In genomic region chr12:52235001-52235760, GRCh38 we compare ENCODE assay signal across 16 cellular contexts. TPM values are rescaled to one million over a fixed set of nuclear protein-coding genes. Genes with fewer than 3 reads are reported as not detected.
A peak's percentile ranks its signal among the peaks of the same experiment; 100 is the strongest.
DNase-seq lines count a peak whose midpoint lies in the region; ATAC-seq and TF ChIP-seq lines count a peak whose summit lies in the region.
"Had no signal": no experiment of that assay in that cellular context is flagged by ENCODE, and none has a peak within 500 bp of the region (broad histone marks: within the 10 kb centered on the region; RNA-seq: fewer than 3 reads in every experiment).

No MANE protein-coding gene starts in this region.

- H4K20me1 ChIP-seq in BLaER1, result no peaks in the 10 kb centered on the region

- TF ChIP-seq CTCF in HFFc6 (IDR thresholded peaks at IDR 0.05) (no peak), osteocyte (IDR thresholded peaks at IDR 0.05) (no peak), transverse colon (IDR thresholded peaks at IDR 0.05) (no peak)

- H3K9me3 Mint-ChIP-seq in HFFc6 (no peaks in the 10 kb centered on the region), osteocyte (ENCODE audit: unreplicated experiment) (no peaks in the 10 kb centered on the region)
- H3K9me3 Mint-ChIP-seq: activated CD4-positive, alpha-beta memory T cell treated with anti-CD3 and anti-CD28 coated beads for 36 hours; mesothelial cell of epicardium had no signal

- peaks cover 14% of the 10 kb centered on the region; the same call in 1 of the 2 replicates for H3K27me3 ChIP-seq in BLaER1
- H3K27me3 ChIP-seq in transverse colon, result peaks cover 21% of the 10 kb centered on the region

- ATAC-seq in GM18505 (IDR thresholded peaks at IDR 0.05; ENCODE audit: unreplicated experiment), result no peak
- ATAC-seq in GM19351 (IDR thresholded peaks at IDR 0.05; ENCODE audit: unreplicated experiment), result no peak

- H3K27me3 Mint-ChIP-seq in HFFc6 (ENCODE audit: insufficient read depth) (peaks cover 3% of the 10 kb centered on the region), osteocyte (ENCODE audit: unreplicated experiment) (no peaks in the 10 kb centered on the region)

- no peaks in the 10 kb centered on the region for H3K9me3 ChIP-seq in BLaER1
- H3K9me3 ChIP-seq in transverse colon, result no peaks in the 10 kb centered on the region

- H3K27ac Mint-ChIP-seq in HFFc6 (peak overlapping the region; percentile 11), osteocyte (ENCODE audit: unreplicated experiment) (peak overlapping the region; percentile 75)
- H3K27ac Mint-ChIP-seq: activated CD4-positive, alpha-beta memory T cell treated with anti-CD3 and anti-CD28 coated beads for 36 hours had no signal

- in situ Hi-C loops in transverse colon (cut with MboI; ENCODE audit: low pct_ligation_motif_present in 1 of 4, low pct_unique_long_range_greater_than_20kb in 1 of 4, low sequenced_read_pairs in 3 of 4), result no loop called here

- WGBS in transverse colon (ENCODE audit: low coverage in 1 of 2), 2 donors, result 85% methylated on average over 15 of the region's 15 CpGs; no CpG with 5 or more reads in 1 of the 2 donors

- H3K36me3 ChIP-seq in BLaER1 (no peaks in the 10 kb centered on the region), transverse colon (no peaks in the 10 kb centered on the region)

- H3K4me1 ChIP-seq in BLaER1, result peaks cover 17% of the 10 kb centered on the region
- peaks cover 0 to 27% (median 17%) of the 10 kb centered on the region in 4 donors for H3K4me1 ChIP-seq in transverse colon

- H3K4me2 ChIP-seq in BLaER1, result peak overlapping the region; percentile 64

- DNase-seq in HFFc6, result no peak
- no peak for DNase-seq in epithelial cell of prostate (ENCODE audit: low read depth, low spot score)
- DNase-seq in osteocyte (ENCODE audit: extremely low spot score, unreplicated experiment), result no peak
- no peak for DNase-seq in NCI-H1417 (lab: John Stamatoyannopoulos, UW)
- no peak for DNase-seq in transverse colon
- DNase-seq: activated CD4-positive, alpha-beta memory T cell treated with anti-CD3 and anti-CD28 coated beads for 36 hours; central memory CD4-positive, alpha-beta T cell; HCEC 1CT; NCI-H1436; NCI-H524; posterior cingulate gyrus; T-helper 9 cell had no signal

- H3K27ac ChIP-seq in BLaER1 (peak overlapping the region; percentile 30; the same call in 1 of the 2 replicates), epithelial cell of prostate (peak overlapping the region; percentile 98), transverse colon (no peak overlapping the region)

- TF ChIP-seq POLR2A in GM18505 (IDR thresholded peaks at IDR 0.05; ENCODE audit: borderline replicate concordance, extremely low read depth, insufficient read depth, insufficient read length) (no peak), transverse colon (IDR thresholded peaks at IDR 0.05) (no peak)

- H3K36me3 Mint-ChIP-seq in HFFc6 (ENCODE audit: low read depth) (no peaks in the 10 kb centered on the region), osteocyte (ENCODE audit: unreplicated experiment) (no peaks in the 10 kb centered on the region)
- H3K36me3 Mint-ChIP-seq: activated CD4-positive, alpha-beta memory T cell treated with anti-CD3 and anti-CD28 coated beads for 36 hours had no signal

- peak overlapping the region; percentile 19; the same call in 1 of the 2 replicates for H3K9ac ChIP-seq in BLaER1

- no peak for TF ChIP-seq EP300 in transverse colon (IDR thresholded peaks at IDR 0.05; ENCODE audit: low read depth)

- no peak overlapping the region for H3K4me3 ChIP-seq in BLaER1
- no peak overlapping the region for H3K4me3 ChIP-seq in transverse colon

- intact Hi-C loops in transverse colon (cut with DNase I; ENCODE audit: low total_unique reads), result no loop called here

- H3K4me1 Mint-ChIP-seq in HFFc6 (ENCODE audit: low read depth), result peaks cover 58% of the 10 kb centered on the region
- H3K4me1 Mint-ChIP-seq in osteocyte (ENCODE audit: unreplicated experiment), result peaks cover 69% of the 10 kb centered on the region

- H3K4me3 Mint-ChIP-seq in HFFc6 (no peak overlapping the region), osteocyte (ENCODE audit: unreplicated experiment) (no peak overlapping the region)
- H3K4me3 Mint-ChIP-seq: activated CD4-positive, alpha-beta memory T cell treated with anti-CD3 and anti-CD28 coated beads for 36 hours had no signal

RNA-seq across cellular contexts. Expression of gene KRT7, which starts 2.1 kb away (rescaled TPM):
- 100 to 1,000 TPM in 2 of 6 experiments, 10 to 100 TPM in 4; 62.7 to 379 (median 67.5) TPM for total RNA-seq in HFFc6 (2021; fragmentation: NEBNext Ultra II Directional; extraction: Animal tissue kit (Norgen Biotek cat#: 25700))
- total RNA-seq in osteocyte (168 and 178 TPM in 2 replicates), transverse colon (1 to 10 TPM in 1 of 4 donors, under 1 TPM in 2, not detected in 1; 0.75 to 1.6 (median 0.95) TPM)

RNA-seq across cellular contexts. Expression of gene KRT86, which starts 39.3 kb away (rescaled TPM):
- under 1 TPM in 5 of 6 experiments, not detected in 1; 0.15 to 0.26 (median 0.19) TPM for total RNA-seq in HFFc6 (2021; fragmentation: NEBNext Ultra II Directional; extraction: Animal tissue kit (Norgen Biotek cat#: 25700))
- total RNA-seq in osteocyte, result 0.24 TPM in 2 replicates
- 1 to 10 TPM in 1 of 4 donors, not detected in 3; 3.6 TPM for total RNA-seq in transverse colon

RNA-seq across cellular contexts. Expression of gene KRT80, which starts 43.4 kb away (rescaled TPM):
- total RNA-seq in HFFc6 (2021; fragmentation: NEBNext Ultra II Directional; extraction: Animal tissue kit (Norgen Biotek cat#: 25700)), result 1 to 10 TPM; 2.3 to 3.7 (median 2.8) TPM
- total RNA-seq in osteocyte (9.2 and 9.9 TPM in 2 replicates), transverse colon (under 1 TPM in 1 of 4 donors, not detected in 3; 0.14 TPM)
- total RNA-seq: activated CD4-positive, alpha-beta memory T cell treated with anti-CD3 and anti-CD28 coated beads for 36 hours had no signal

RNA-seq across cellular contexts. Expression of gene KRT81, which starts 56.2 kb away (rescaled TPM):
- under 1 TPM; 0.34 to 0.84 (median 0.70) TPM for total RNA-seq in HFFc6 (2021; fragmentation: NEBNext Ultra II Directional; extraction: Animal tissue kit (Norgen Biotek cat#: 25700))
- total RNA-seq in osteocyte (0.50 and 0.83 TPM in 2 replicates), transverse colon (not detected)
- total RNA-seq: activated CD4-positive, alpha-beta memory T cell treated with anti-CD3 and anti-CD28 coated beads for 36 hours had no signal

Comparison
In these comparisons a context has a peak if more than half of its experiments do, and no peak if none do; other contexts are left out.
1. H3K27ac ChIP-seq: peak in BLaER1 (single experiment) and epithelial cell of prostate (single experiment); none in transverse colon (0 of 4).
2. RNA of gene KRT7, which starts 2.1 kb away (total RNA-seq): 168 to 178 TPM in osteocyte and 62.7 to 379 TPM in HFFc6; 0.75 to 1.6 TPM in transverse colon; every median in the first group is over 10 times any median in the second.